ENCODE assay signal across 19 cellular contexts in the genomic region with DNA sequence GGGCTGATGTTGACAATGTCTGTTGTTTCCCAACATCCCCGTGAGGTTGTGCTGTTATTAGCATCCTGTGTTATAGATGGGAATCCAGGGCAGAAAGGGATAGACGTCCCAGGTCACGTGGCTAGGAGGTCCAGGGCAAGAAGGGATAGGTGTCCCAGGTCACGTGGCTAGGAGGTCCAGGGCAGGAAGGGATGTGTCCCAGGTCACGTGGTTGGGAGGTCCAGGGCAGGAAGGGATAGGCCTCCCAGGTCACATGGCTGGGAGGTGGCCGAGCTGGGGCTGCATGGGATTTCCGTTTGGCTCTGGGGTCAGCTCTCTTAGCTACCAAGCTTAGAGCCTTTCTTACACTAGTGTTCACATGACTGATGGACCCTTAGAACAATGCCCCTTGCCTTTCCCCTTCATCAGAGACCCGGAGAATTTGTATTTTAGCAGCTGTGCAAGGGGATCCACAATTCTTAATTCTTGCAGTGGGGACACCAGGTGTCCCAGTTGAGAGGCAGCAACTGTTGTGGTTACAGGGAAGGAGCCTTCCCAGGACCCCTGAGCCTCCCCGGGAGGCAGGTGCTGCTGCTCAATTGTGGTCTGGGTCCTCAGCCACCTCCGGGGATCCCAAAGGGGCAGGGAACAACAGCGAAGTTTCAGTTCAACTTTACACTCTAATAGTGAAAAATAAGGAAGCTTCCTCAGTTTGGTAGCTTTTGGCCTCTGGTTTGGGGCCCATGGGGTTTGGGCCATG.
DNase-seq lines count a peak whose midpoint lies in the region; ATAC-seq, FAIRE-seq and TF ChIP-seq lines count a peak whose summit lies in the region.
"Had no signal": no experiment of that assay in that cellular context is flagged by ENCODE, and none has a peak within 500 bp of the region (broad histone marks: within the 10 kb centered on the region; RNA-seq: fewer than 3 reads in every experiment).

No MANE protein-coding gene starts in this region.

- no peak for DNase-seq in activated naive CD4-positive, alpha-beta T cell treated with anti-CD3 and anti-CD28 coated beads, Interleukin-2, amount 50 U/mL, for 72 hours (ENCODE audit: low spot score in 2 of 2)
- DNase-seq in K562 (ENCODE audit: extremely low read depth in 1 of 4, low spot score in 3 of 4): peak in 3 of 4 experiments; percentile 11 to 37 (median 27)
- no peak for DNase-seq in stimulated activated naive B cell treated with anti-CD40 and anti-IgM and Interleukin-4, amounts not matched to agents 10 μg/mL and 1 μg/mL and 100 μg/mL, for 72 hours
- DNase-seq in NCI-H748 (lab: John Stamatoyannopoulos, UW; ENCODE audit: unreplicated experiment): no peak
- no peak for DNase-seq in GM19240 (ENCODE audit: insufficient read length, low spot score)
- DNase-seq in GM19238 (ENCODE audit: insufficient read length, low spot score): no peak
- DNase-seq: 8988T; CD4-positive, CD25-positive, alpha-beta regulatory T cell; DMS53; KG1; NCI-H1092 treated with DMSO at 0.1 percent for 48 hours; NCI-H1694; NCI-H446; NCI-H774 had no signal

- H3K36me3 Mint-ChIP-seq in activated naive CD4-positive, alpha-beta T cell treated with anti-CD3 and anti-CD28 coated beads, Interleukin-2, amount 50 U/mL, for 24 hours: no peaks in the 10 kb centered on the region
- H3K36me3 Mint-ChIP-seq in activated naive CD4-positive, alpha-beta T cell treated with anti-CD3 and anti-CD28 coated beads, Interleukin-2, amount 50 U/mL, for 72 hours: no peaks in the 10 kb centered on the region
- no peaks in the 10 kb centered on the region for H3K36me3 Mint-ChIP-seq in stimulated activated naive B cell treated with anti-CD40 and anti-IgM and Interleukin-4, amounts not matched to agents 10 μg/mL and 1 μg/mL and 100 μg/mL, for 72 hours
- H3K36me3 Mint-ChIP-seq: CD4-positive, CD25-positive, alpha-beta regulatory T cell had no signal

- peaks cover 28 to 64% of the 10 kb centered on the region in 2 experiments for H3K27me3 ChIP-seq in K562 (ENCODE audit: control insufficient read depth in 2 of 2, insufficient read depth in 2 of 2, low read length in 2 of 2)
- H3K27me3 ChIP-seq: SJCRH30 had no signal

- no TSS peak for BruUV-seq in K562 (replicated peaks; lab: Mats Ljungman, UMichigan)

- no peak for TF ChIP-seq POLR2A in K562 (conservative IDR thresholded peaks at IDR 0.05)

- H3K4me3 Mint-ChIP-seq in activated naive CD4-positive, alpha-beta T cell treated with anti-CD3 and anti-CD28 coated beads, Interleukin-2, amount 50 U/mL, for 24 hours: no peak overlapping the region
- H3K4me3 Mint-ChIP-seq in stimulated activated naive B cell treated with anti-CD40 and anti-IgM and Interleukin-4, amounts not matched to agents 10 μg/mL and 1 μg/mL and 100 μg/mL, for 72 hours: no peak overlapping the region
- H3K4me3 Mint-ChIP-seq: CD4-positive, CD25-positive, alpha-beta regulatory T cell had no signal

- CTCF ChIA-PET in K562 (lab: Yijun Ruan, JAX; ENCODE audit: low intra/inter-chr PET ratio): no interaction called here

- no peaks in the 10 kb centered on the region for H3K9me1 ChIP-seq in K562 (ENCODE audit: control insufficient read depth, insufficient read depth, low read length)

- no peaks in the 10 kb centered on the region for H3K36me3 ChIP-seq in K562 (ENCODE audit: control insufficient read depth, insufficient read depth, low read length)
- H3K36me3 ChIP-seq: HAP-1, SJCRH30 had no signal

- H3K27me3 Mint-ChIP-seq in activated naive CD4-positive, alpha-beta T cell treated with anti-CD3 and anti-CD28 coated beads, Interleukin-2, amount 50 U/mL, for 24 hours: no peaks in the 10 kb centered on the region
- peaks cover 0 to 6% of the 10 kb centered on the region in 2 donors for H3K27me3 Mint-ChIP-seq in stimulated activated naive B cell treated with anti-CD40 and anti-IgM and Interleukin-4, amounts not matched to agents 10 μg/mL and 1 μg/mL and 100 μg/mL, for 72 hours

- no peaks in the 10 kb centered on the region; a peak in 1 of 5 replicates for H3K4me1 ChIP-seq in K562 (replicated peaks in 1 of 2; ENCODE audit: control insufficient read depth in 2 of 2, insufficient read depth in 2 of 2, low read length in 2 of 2)
- H3K4me1 ChIP-seq: HAP-1, SJCRH30 had no signal

- peak; percentile 55 for FAIRE-seq in K562 (lab: Jason Lieb, UNC)
- FAIRE-seq: GM19239 had no signal

- intact Hi-C loops in K562 (cut with micrococcal nuclease): no loop called here

- no peak for TF ChIP-seq RAD21 in Ishikawa (IDR thresholded peaks at IDR 0.05; ENCODE audit: low read depth)
- no peak for TF ChIP-seq RAD21 in K562 (CRISPR knock-in tag; conservative IDR thresholded peaks at IDR 0.05 in 1 of 2, IDR thresholded peaks at IDR 0.05 in 1 of 2)

- no peak overlapping the region for H3K4me2 ChIP-seq in K562 (ENCODE audit: insufficient read depth, low read length)

- H3K27ac ChIP-seq in K562 (ENCODE audit: extremely low read depth, low read depth, low read length): no peak overlapping the region
- H3K27ac ChIP-seq: SJCRH30 had no signal

- ATAC-seq in activated naive CD4-positive, alpha-beta T cell treated with anti-CD3 and anti-CD28 coated beads, Interleukin-2, amount 50 U/mL, for 72 hours: no peak
- no peak; the same call in 2 of the 3 replicates for ATAC-seq in K562
- ATAC-seq in stimulated activated naive B cell treated with anti-CD40 and anti-IgM and Interleukin-4, amounts not matched to agents 10 μg/mL and 1 μg/mL and 100 μg/mL, for 72 hours (replicated peaks): no peak

- no peaks in the 10 kb centered on the region for H3K79me2 ChIP-seq in K562 (ENCODE audit: control insufficient read depth, insufficient read depth, low read length)

- peaks cover 1% of the 10 kb centered on the region for H3K4me1 Mint-ChIP-seq in activated naive CD4-positive, alpha-beta T cell treated with anti-CD3 and anti-CD28 coated beads, Interleukin-2, amount 50 U/mL, for 24 hours
- peaks cover 11 to 15% of the 10 kb centered on the region in 2 donors for H3K4me1 Mint-ChIP-seq in stimulated activated naive B cell treated with anti-CD40 and anti-IgM and Interleukin-4, amounts not matched to agents 10 μg/mL and 1 μg/mL and 100 μg/mL, for 72 hours

- H2AFZ ChIP-seq in K562 (ENCODE audit: low read depth, low read length): no peak overlapping the region

- no peak overlapping the region for H3K4me3 ChIP-seq in K562
- H3K4me3 ChIP-seq: HAP-1, SJCRH30 had no signal

- TF ChIP-seq EP300 in Ishikawa (IDR thresholded peaks at IDR 0.05; ENCODE audit: borderline replicate concordance) (no peak), K562 (IDR thresholded peaks at IDR 0.05; ENCODE audit: low read length) (no peak)

- no peaks in the 10 kb centered on the region for H3K9me3 ChIP-seq in K562 (replicated peaks; ENCODE audit: control insufficient read depth, insufficient read depth, low read depth, low read length)
- H3K9me3 ChIP-seq: HAP-1, SJCRH30 had no signal

- peak overlapping the region; percentile 10 for H3K27ac Mint-ChIP-seq in activated naive CD4-positive, alpha-beta T cell treated with anti-CD3 and anti-CD28 coated beads, Interleukin-2, amount 50 U/mL, for 24 hours
- H3K27ac Mint-ChIP-seq in activated naive CD4-positive, alpha-beta T cell treated with anti-CD3 and anti-CD28 coated beads, Interleukin-2, amount 50 U/mL, for 72 hours: peak overlapping the region in 1 of 2 donors; percentile 33
- peak overlapping the region; percentile 20 for H3K27ac Mint-ChIP-seq in stimulated activated naive B cell treated with anti-CD40 and anti-IgM and Interleukin-4, amounts not matched to agents 10 μg/mL and 1 μg/mL and 100 μg/mL, for 72 hours
- H3K27ac Mint-ChIP-seq: CD4-positive, CD25-positive, alpha-beta regulatory T cell had no signal

- POLR2A ChIA-PET in K562 (lab: Yijun Ruan, JAX): interaction anchor here (0.6 kb wide), 1 partner anchor 13 kb away, joined by 3 read pairs; no protein-coding TSS in a partner anchor

- under 1% methylated on average over 11 of the region's 11 CpGs for WGBS in K562 (ENCODE audit: insufficient coverage, low coverage, missing lambda C conversion rate)

- in situ Hi-C loops in K562 (cut with MboI): no loop called here

- no peaks in the 10 kb centered on the region for H3K9me3 Mint-ChIP-seq in activated naive CD4-positive, alpha-beta T cell treated with anti-CD3 and anti-CD28 coated beads, Interleukin-2, amount 50 U/mL, for 24 hours
- no peaks in the 10 kb centered on the region for H3K9me3 Mint-ChIP-seq in activated naive CD4-positive, alpha-beta T cell treated with anti-CD3 and anti-CD28 coated beads, Interleukin-2, amount 50 U/mL, for 72 hours
- no peaks in the 10 kb centered on the region for H3K9me3 Mint-ChIP-seq in stimulated activated naive B cell treated with anti-CD40 and anti-IgM and Interleukin-4, amounts not matched to agents 10 μg/mL and 1 μg/mL and 100 μg/mL, for 72 hours
- H3K9me3 Mint-ChIP-seq: CD4-positive, CD25-positive, alpha-beta regulatory T cell had no signal

- H4K20me1 ChIP-seq in K562 (replicated peaks; ENCODE audit: control insufficient read depth, insufficient read depth, low read length): peaks cover 7% of the 10 kb centered on the region

- no peak overlapping the region for H3K9ac ChIP-seq in K562 (ENCODE audit: insufficient read depth in 1 of 2, low read depth in 2 of 2, low read length in 2 of 2)

- TF ChIP-seq CTCF in K562 (IDR thresholded peaks at IDR 0.05 in 2 of 3, conservative IDR thresholded peaks at IDR 0.05 in 1 of 3; ENCODE audit: insufficient read depth in 2 of 3, low read depth in 1 of 3, low read length in 3 of 3): no peak

TF ChIP-seq in Ishikawa, 13 proteins besides CTCF, POLR2A, EP300 and RAD21:
- TF ChIP-seq, protein P1, sequence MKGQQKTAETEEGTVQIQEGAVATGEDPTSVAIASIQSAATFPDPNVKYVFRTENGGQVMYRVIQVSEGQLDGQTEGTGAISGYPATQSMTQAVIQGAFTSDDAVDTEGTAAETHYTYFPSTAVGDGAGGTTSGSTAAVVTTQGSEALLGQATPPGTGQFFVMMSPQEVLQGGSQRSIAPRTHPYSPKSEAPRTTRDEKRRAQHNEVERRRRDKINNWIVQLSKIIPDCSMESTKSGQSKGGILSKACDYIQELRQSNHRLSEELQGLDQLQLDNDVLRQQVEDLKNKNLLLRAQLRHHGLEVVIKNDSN (IDR thresholded peaks at IDR 0.05): peak; percentile 43; the same call in 1 of the 2 replicates
- no peak for TF ChIP-seq TAF1 (IDR thresholded peaks at IDR 0.05; ENCODE audit: low read depth)

TF ChIP-seq in K562, 482 proteins besides CTCF, POLR2A, EP300 and RAD21 (continues in another document):
- TF ChIP-seq NFE2L1 (tag; IDR thresholded peaks at IDR 0.05; ENCODE audit: borderline replicate concordance, low read depth) (no peak), TOE1 (IDR thresholded peaks at IDR 0.05; ENCODE audit: borderline replicate concordance) (peak; percentile 73; the same call in 1 of the 2 replicates), TOE1 (CRISPR knock-in tag; IDR thresholded peaks at IDR 0.05; ENCODE audit: borderline replicate concordance, low read depth) (no peak)
- TF ChIP-seq, protein P1 (CRISPR knock-in tag; IDR thresholded peaks at IDR 0.05): peak; percentile 88

Comparison
In these comparisons a context has a peak if more than half of its experiments do, and no peak if none do; other contexts are left out.
1. DNase-seq: peak in K562 (3 of 4); none in activated naive CD4-positive, alpha-beta T cell treated with anti-CD3 and anti-CD28 coated beads, Interleukin-2, amount 50 U/mL, for 72 hours (0 of 2), stimulated activated naive B cell treated with anti-CD40 and anti-IgM and Interleukin-4, amounts not matched to agents 10 μg/mL and 1 μg/mL and 100 μg/mL, for 72 hours (single experiment), NCI-H748 (single experiment), GM19240 (single experiment) and GM19238 (single experiment).